Comparison of ENCODE assay signal across 3 cellular contexts in the genomic region with DNA sequence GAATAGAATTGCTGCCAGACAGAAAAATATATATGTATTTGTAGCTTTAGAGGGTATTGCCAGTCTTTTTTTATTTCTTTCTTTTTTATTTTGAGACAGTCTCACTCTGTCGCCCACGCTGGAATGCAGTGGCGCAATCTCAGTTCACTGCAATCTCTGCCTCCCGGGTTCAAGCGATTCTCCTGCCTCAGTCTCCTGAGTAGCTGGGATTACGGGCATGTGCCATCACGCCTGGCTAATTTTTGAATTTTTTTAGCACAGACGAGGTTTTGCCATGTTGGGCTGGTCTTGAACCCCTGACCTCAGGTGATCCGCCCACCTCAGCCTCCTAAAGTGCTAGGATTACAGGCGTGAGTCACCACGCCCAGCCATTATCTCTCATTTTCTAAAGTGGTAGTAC. TPM values are rescaled to one million over a fixed set of nuclear protein-coding genes. Genes with fewer than 3 reads are reported as not detected.
"Had no signal": no experiment of that assay in that cellular context is flagged by ENCODE, and none has a peak within 500 bp of the region (broad histone marks: within the 10 kb centered on the region; RNA-seq: fewer than 3 reads in every experiment).

No MANE protein-coding gene starts in this region.

RNA-seq across cellular contexts. Expression of a gene that starts 35.3 kb away (rescaled TPM):
- total RNA-seq: HT-29, HT1080, IMR-90 had no signal

RNA-seq across cellular contexts. Expression of a gene that starts 52.8 kb away (rescaled TPM):
- total RNA-seq: HT-29, IMR-90 had no signal
